In the genomic region with DNA sequence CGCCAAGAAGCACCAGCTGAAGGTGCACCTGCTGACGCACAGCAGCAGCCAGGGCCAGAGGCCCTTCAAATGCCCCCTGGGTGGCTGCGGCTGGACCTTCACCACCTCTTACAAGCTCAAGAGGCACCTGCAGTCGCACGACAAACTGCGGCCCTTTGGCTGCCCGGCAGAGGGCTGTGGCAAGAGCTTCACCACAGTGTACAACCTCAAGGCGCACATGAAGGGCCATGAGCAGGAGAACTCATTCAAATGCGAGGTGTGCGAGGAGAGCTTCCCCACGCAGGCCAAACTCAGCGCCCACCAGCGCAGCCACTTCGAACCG, we compare ENCODE assay signal across 8 cellular contexts. TPM values are rescaled to one million over a fixed set of nuclear protein-coding genes. Genes with fewer than 3 reads are reported as not detected.
DNase-seq lines count a peak whose midpoint lies in the region; ATAC-seq, FAIRE-seq and TF ChIP-seq lines count a peak whose summit lies in the region.
"Not testable (repeated sequence)": the region's sequence is repeated elsewhere in the genome, so short reads cannot be mapped to it uniquely, and the experiment has no call there.

No MANE protein-coding gene starts in this region.

- H3K27me3 Mint-ChIP-seq in Calu3 (ENCODE audit: unreplicated experiment): not testable (repeated sequence)

- H3K36me3 Mint-ChIP-seq in Calu3 (ENCODE audit: insufficient read depth, unreplicated experiment): peaks cover 33% of the 10 kb centered on the region

- not testable (repeated sequence) for H4K20me1 ChIP-seq in endothelial cell of umbilical vein (replicated peaks; ENCODE audit: control insufficient read depth, extremely low read depth, insufficient read depth, low read length)

- not testable (repeated sequence) for H3K36me3 ChIP-seq in endothelial cell of umbilical vein (ENCODE audit: control insufficient read depth in 2 of 2, extremely low read depth in 1 of 2, insufficient read depth in 2 of 2, low read length in 2 of 2)

- BruUV-seq in Calu3 (replicated peaks; lab: Mats Ljungman, UMichigan); endothelial cell of umbilical vein (replicated peaks; lab: Mats Ljungman, UMichigan): not testable (repeated sequence)

- not testable (repeated sequence) for H3K27me3 ChIP-seq in endothelial cell of umbilical vein (ENCODE audit: control insufficient read depth in 2 of 2, insufficient read depth in 2 of 2, low read length in 2 of 2)

- TF ChIP-seq CTCF in Calu3 (IDR thresholded peaks at IDR 0.05; ENCODE audit: unreplicated experiment): not testable (repeated sequence)
- peak in 1 of 2 donors; percentile 38 for TF ChIP-seq CTCF in endothelial cell of umbilical vein (IDR thresholded peaks at IDR 0.05; ENCODE audit: extremely low read depth in 1 of 2, insufficient read depth in 1 of 2, low read depth in 1 of 2, low read length in 2 of 2)

- peak overlapping the region; percentile 71 for H3K9ac ChIP-seq in endothelial cell of umbilical vein (replicated peaks; ENCODE audit: extremely low read depth, insufficient read depth, low read length)

- TF ChIP-seq POLR2A in endothelial cell of umbilical vein (IDR thresholded peaks at IDR 0.05; ENCODE audit: low read depth, low read length): not testable (repeated sequence)

- peaks cover 29% of the 10 kb centered on the region for H3K4me1 ChIP-seq in endothelial cell of umbilical vein (ENCODE audit: control insufficient read depth, extremely low read depth, insufficient read depth, low read length)

- not testable (repeated sequence) for H3K9me3 ChIP-seq in endothelial cell of umbilical vein (replicated peaks; ENCODE audit: control insufficient read depth, insufficient read depth, low read length)

- POLR2A ChIA-PET in endothelial cell of umbilical vein (lab: Charles Lee): not testable (repeated sequence)

- CTCF ChIA-PET in Calu3 (lab: Charles Lee): not testable (repeated sequence)
- CTCF ChIA-PET in endothelial cell of umbilical vein (lab: Charles Lee): interaction anchor here (1.1 kb wide), 1 partner anchor 314 kb away, joined by 3 read pairs; no protein-coding TSS in a partner anchor

- not testable (repeated sequence) for H3K27ac Mint-ChIP-seq in Calu3 (ENCODE audit: unreplicated experiment)

- H3K4me3 Mint-ChIP-seq in Calu3 (ENCODE audit: low read depth, unreplicated experiment): peak overlapping the region; percentile 70

- H3K79me2 ChIP-seq in endothelial cell of umbilical vein (ENCODE audit: control insufficient read depth, insufficient read depth, low read length): peaks cover 37% of the 10 kb centered on the region

- ATAC-seq in GM19468 (IDR thresholded peaks at IDR 0.05; ENCODE audit: extremely low read depth, unreplicated experiment): peak; percentile 16
- peak; percentile 68 for ATAC-seq in HG03280 (IDR thresholded peaks at IDR 0.05; ENCODE audit: unreplicated experiment)

- peak; percentile 65 for DNase-seq in Calu3
- peak; percentile 19 to 32 for DNase-seq in NCI-H524 (lab: John Stamatoyannopoulos, UW)
- peak; percentile 53 for DNase-seq in activated CD8-positive, alpha-beta memory T cell treated with anti-CD3 and anti-CD28 coated beads, Interleukin-2, amount 50 U/mL, for 48 hours
- DNase-seq in endothelial cell of umbilical vein (ENCODE audit: low read depth, low spot score): peak; percentile 54
- DNase-seq in medulla oblongata (ENCODE audit: extremely low spot score): peak; percentile 9
- DNase-seq in stimulated activated CD8-positive, alpha-beta memory T cell treated with anti-CD3 and anti-CD28 coated beads, Interleukin-4, amount 100 ng/mL, for 48 hours: peak; percentile 34

- not testable (repeated sequence) for H2AFZ ChIP-seq in endothelial cell of umbilical vein (ENCODE audit: low read depth, low read length)

- H3K4me1 Mint-ChIP-seq in Calu3 (ENCODE audit: low read depth, unreplicated experiment): peaks cover 27% of the 10 kb centered on the region

- dilution Hi-C loops in endothelial cell of umbilical vein (cut with MboI; ENCODE audit: extremely low pct_ligation_motif_present, low sequenced_read_pairs): not testable (repeated sequence)

- H3K9me3 Mint-ChIP-seq in Calu3 (ENCODE audit: low read depth, unreplicated experiment): not testable (repeated sequence)

- peak overlapping the region; percentile 35 to 53 (median 48) for H3K4me3 ChIP-seq in endothelial cell of umbilical vein (replicated peaks in 1 of 3; ENCODE audit: insufficient read depth in 1 of 3, low read depth in 1 of 3, low read length in 3 of 3)

- H3K9me1 ChIP-seq in endothelial cell of umbilical vein (replicated peaks; ENCODE audit: control insufficient read depth, extremely low read depth, insufficient read depth, low read length): not testable (repeated sequence)

- FAIRE-seq in endothelial cell of umbilical vein (lab: Jason Lieb, UNC): peak; percentile 72

- intact Hi-C loops in Calu3 (cut with micrococcal nuclease; ENCODE audit: unreplicated experiment): not testable (repeated sequence)
- intact Hi-C loops in endothelial cell of umbilical vein (cut with micrococcal nuclease): loop anchor here (10.0 kb wide), 1 partner anchor 598 kb away; a partner anchor contains a TSS

- peak overlapping the region; percentile 36 for H3K4me2 ChIP-seq in endothelial cell of umbilical vein (ENCODE audit: insufficient read depth, low read length)

- H3K27ac ChIP-seq in endothelial cell of umbilical vein (ENCODE audit: insufficient read depth, low read depth, low read length): peak overlapping the region; percentile 55

RNA-seq across cellular contexts. Expression of a gene that starts 1.0 kb away (rescaled TPM):
- 8.8 and 9.4 TPM in 2 replicates for total RNA-seq in Calu3 (2022)
- 8.4 and 8.7 TPM in 2 replicates for total RNA-seq in endothelial cell of umbilical vein
- polyA plus RNA-seq in endothelial cell of umbilical vein: 5.7 and 6.3 TPM in 2 replicates
- 5.0 and 5.1 TPM in 2 replicates for polyA plus RNA-seq in endothelial cell of umbilical vein (2011; cell fraction: cytosol; rRNA removed)
- polyA plus RNA-seq in endothelial cell of umbilical vein (2011; cell fraction: nucleus; rRNA removed): 4.8 and 6.5 TPM in 2 replicates
- polyA plus RNA-seq in endothelial cell of umbilical vein (2012): 9.0 and 9.4 TPM in 2 replicates
- 17.4 and 23.0 TPM in 2 replicates for polyA minus RNA-seq in endothelial cell of umbilical vein
- polyA minus RNA-seq in endothelial cell of umbilical vein (2011; cell fraction: cytosol; rRNA and poly(A)+ RNA removed): 68.6 TPM
- polyA minus RNA-seq in endothelial cell of umbilical vein (2011; cell fraction: nucleus; rRNA and poly(A)+ RNA removed): 18.8 and 24.6 TPM in 2 replicates

Comparison
In these comparisons a context has a peak if more than half of its experiments do, and no peak if none do; other contexts are left out.
1. Peak in every context shown above with its lines: DNase-seq, ATAC-seq, H3K4me3 ChIP-seq and H3K27ac ChIP-seq.
2. DNase-seq: peak in every context shown above with its lines; median percentile 65 in Calu3; 54 in endothelial cell of umbilical vein; 53 in activated CD8-positive, alpha-beta memory T cell treated with anti-CD3 and anti-CD28 coated beads, Interleukin-2, amount 50 U/mL, for 48 hours; 34 in stimulated activated CD8-positive, alpha-beta memory T cell treated with anti-CD3 and anti-CD28 coated beads, Interleukin-4, amount 100 ng/mL, for 48 hours; 26 in NCI-H524; 9 in medulla oblongata.